9 cellular contexts compared by ENCODE assay signal in the genomic region with DNA sequence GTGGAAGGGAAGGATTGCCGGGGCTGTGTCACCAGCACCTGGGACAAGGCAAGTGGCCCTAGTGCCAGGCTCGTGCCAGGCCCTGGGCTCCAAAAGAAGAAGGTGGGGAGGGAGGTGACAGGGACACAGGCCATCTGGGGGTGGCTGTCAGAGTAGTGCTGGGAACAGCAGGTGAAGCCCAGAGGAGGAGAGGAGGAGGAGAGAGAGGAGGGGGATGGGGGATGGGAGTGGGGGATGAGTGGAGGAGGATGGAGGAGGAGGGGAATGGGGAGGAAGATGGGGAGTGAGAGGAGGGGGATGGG. TPM values are rescaled to one million over a fixed set of nuclear protein-coding genes. Genes with fewer than 3 reads are reported as not detected.
DNase-seq lines count a peak whose midpoint lies in the region; ATAC-seq and TF ChIP-seq lines count a peak whose summit lies in the region.
"Had no signal": no experiment of that assay in that cellular context is flagged by ENCODE, and none has a peak within 500 bp of the region (broad histone marks: within the 10 kb centered on the region; RNA-seq: fewer than 3 reads in every experiment).

No MANE protein-coding gene starts in this region.

- H3K27ac Mint-ChIP-seq in Calu3 (ENCODE audit: unreplicated experiment) (peak overlapping the region; percentile 82), nephron progenitor cell (peak overlapping the region; percentile 98)

- H3K4me3 Mint-ChIP-seq in Calu3 (ENCODE audit: low read depth, unreplicated experiment) (peak overlapping the region; percentile 49), nephron progenitor cell (peak overlapping the region; percentile 55)

- H3K4me1 Mint-ChIP-seq in Calu3 (ENCODE audit: low read depth, unreplicated experiment): peaks cover 10% of the 10 kb centered on the region
- H3K4me1 Mint-ChIP-seq in nephron progenitor cell: peaks cover 42% of the 10 kb centered on the region

- intact Hi-C loops in Calu3 (cut with micrococcal nuclease; ENCODE audit: unreplicated experiment): no loop called here

- POLR2A ChIA-PET in HEK293T (lab: Yijun Ruan, JAX): interaction anchor here (1.0 to 5.5 kb wide), 4 partner anchors 12 to 26 kb away, joined by 3 to 80 read pairs (median 11); a partner anchor contains a TSS

- H3K27me3 Mint-ChIP-seq in Calu3 (ENCODE audit: unreplicated experiment) (no peaks in the 10 kb centered on the region), nephron progenitor cell (ENCODE audit: low read depth, poor library complexity) (no peaks in the 10 kb centered on the region)

- no TSS peak for BruUV-seq in Calu3 (replicated peaks; lab: Mats Ljungman, UMichigan)

- no peak for DNase-seq in Calu3
- no peak for DNase-seq in NB4 (ENCODE audit: low read depth)
- DNase-seq in choroid plexus epithelial cell (ENCODE audit: low read depth): no peak
- no peak for DNase-seq in nephron progenitor cell
- no peak for DNase-seq in NCI-H1092 treated with DMSO at 0.1 percent for 48 hours (lab: John Stamatoyannopoulos, UW)
- no peak for DNase-seq in HEK293T (ENCODE audit: extremely low spot score)

- CTCF ChIA-PET in Calu3 (lab: Charles Lee) (interaction anchor here (0.8 to 1.7 kb wide), 4 partner anchors 18 to 829 kb away, joined by 3 to 11 read pairs (median 6); a partner anchor contains a TSS), HEK293T (lab: Yijun Ruan, JAX) (interaction anchor here (1.1 to 1.7 kb wide), 2 partner anchors 24 to 25 kb away, joined by 5 to 10 read pairs; no protein-coding TSS in a partner anchor)

- no peak for ATAC-seq in HG02610 (IDR thresholded peaks at IDR 0.05; ENCODE audit: unreplicated experiment)
- ATAC-seq in HG03442 (IDR thresholded peaks at IDR 0.05; ENCODE audit: unreplicated experiment): no peak

- H3K4me3 ChIP-seq in NB4 (ENCODE audit: low read depth, low read length): peak overlapping the region; percentile 3
- peak overlapping the region; percentile 40 for H3K4me3 ChIP-seq in choroid plexus epithelial cell (ENCODE audit: low read depth, low read length)

- H3K9me3 Mint-ChIP-seq in Calu3 (ENCODE audit: low read depth, unreplicated experiment): no peaks in the 10 kb centered on the region
- no peaks in the 10 kb centered on the region for H3K9me3 Mint-ChIP-seq in nephron progenitor cell

- TF ChIP-seq POLR2A in NB4 (IDR thresholded peaks at IDR 0.05; ENCODE audit: extremely low read depth, insufficient read length): no peak

- peaks cover 20% of the 10 kb centered on the region for H3K36me3 Mint-ChIP-seq in Calu3 (ENCODE audit: insufficient read depth, unreplicated experiment)
- peaks cover 14% of the 10 kb centered on the region for H3K36me3 Mint-ChIP-seq in nephron progenitor cell (ENCODE audit: low read depth)

- TF ChIP-seq CTCF in Calu3 (IDR thresholded peaks at IDR 0.05; ENCODE audit: unreplicated experiment) (no peak), NB4 (IDR thresholded peaks at IDR 0.05; ENCODE audit: low read depth, low read length) (no peak), choroid plexus epithelial cell (conservative IDR thresholded peaks at IDR 0.05; ENCODE audit: low read depth, low read length) (no peak), nephron progenitor cell (IDR thresholded peaks at IDR 0.05) (no peak)

TF ChIP-seq in HEK293T, 16 proteins besides CTCF, POLR2A, EP300 and RAD21:
- TF ChIP-seq TARDBP (IDR thresholded peaks at IDR 0.05) (no peak), FOXK2 (IDR thresholded peaks at IDR 0.05) (no peak), FOXM1 (IDR thresholded peaks at IDR 0.05; ENCODE audit: borderline replicate concordance) (no peak), ZNF384 (IDR thresholded peaks at IDR 0.05) (no peak), ARNT (IDR thresholded peaks at IDR 0.05) (no peak), CTBP1 (IDR thresholded peaks at IDR 0.05; ENCODE audit: borderline replicate concordance) (no peak), L3MBTL2 (conservative IDR thresholded peaks at IDR 0.05) (no peak), SP1 (IDR thresholded peaks at IDR 0.05) (no peak), FOXA1 (IDR thresholded peaks at IDR 0.05) (no peak), SUZ12 (IDR thresholded peaks at IDR 0.05) (no peak), ELF4 (IDR thresholded peaks at IDR 0.05) (no peak)
TF ChIP-seq in HEK293T: peak in this region for 0.

RNA-seq across cellular contexts. Expression of a gene that starts 18.7 kb away (rescaled TPM):
- total RNA-seq in Calu3 (2022): 111 and 115 TPM in 2 replicates

RNA-seq across cellular contexts. Expression of a gene that starts 22.7 kb away (rescaled TPM):
- total RNA-seq in Calu3 (2022): 44.9 and 60.9 TPM in 2 replicates

RNA-seq across cellular contexts. Expression of a gene that starts 29.9 kb away (rescaled TPM):
- total RNA-seq in Calu3 (2022): 1.5 and 1.6 TPM in 2 replicates
- total RNA-seq: HT1080 had no signal

RNA-seq across cellular contexts. Expression of a gene that starts 36.3 kb away (rescaled TPM):
- total RNA-seq in Calu3 (2022): 27.9 and 42.0 TPM in 2 replicates
